ENCODE assay signal across 26 cellular contexts in genomic region chrX:85223359-85223758, GRCh38. TPM values are rescaled to one million over a fixed set of nuclear protein-coding genes. Genes with fewer than 3 reads are reported as not detected.
"Had no signal": no experiment of that assay in that cellular context is flagged by ENCODE, and none has a peak within 500 bp of the region (broad histone marks: within the 10 kb centered on the region; RNA-seq: fewer than 3 reads in every experiment).

No MANE protein-coding gene starts in this region.

- DNase-seq: effector memory CD4-positive, alpha-beta T cell; gastrocnemius medialis; heart right ventricle; hypothalamus; left lung; lower lobe of right lung; natural killer cell; posterior cingulate gyrus; small intestine; stimulated activated CD4-positive, alpha-beta T cell treated with anti-CD3 and anti-CD28 coated beads, Interleukin-12 subunit alpha, Interleukin-12 subunit beta, amount 100 ng/mL, for 4 hours; stimulated activated naive CD4-positive, alpha-beta T cell; stomach; substantia nigra; transverse colon had no signal

- H3K4me1 ChIP-seq: esophagus muscularis mucosa, gastrocnemius medialis, heart right ventricle, left lung, lower lobe of right lung, right atrium auricular region, stomach, transverse colon had no signal

- H3K4me1 Mint-ChIP-seq: mesothelial cell of epicardium, natural killer cell, neural crest cell had no signal

- FAIRE-seq: islet of Langerhans, small intestine had no signal

- H3K9me3 Mint-ChIP-seq: memory B cell, natural killer cell had no signal

- ATAC-seq: gastrocnemius medialis, heart right ventricle, left lung, lower lobe of right lung, natural killer cell had no signal

- H3K27me3 Mint-ChIP-seq: memory B cell had no signal

- H3K36me3 Mint-ChIP-seq: memory B cell, mesothelial cell of epicardium, natural killer cell had no signal

- H3K27ac ChIP-seq: epithelial cell of prostate, esophagus muscularis mucosa, gastrocnemius medialis, heart right ventricle, left lung, lower lobe of right lung, right atrium auricular region, stomach, thoracic aorta, transverse colon had no signal

- H3K27me3 ChIP-seq: esophagus muscularis mucosa, gastrocnemius medialis, heart right ventricle, left lung, right atrium auricular region, stomach, transverse colon had no signal

- H3K9me3 ChIP-seq: esophagus muscularis mucosa, gastrocnemius medialis, left lung, lower lobe of right lung, thoracic aorta, transverse colon had no signal

- H3K4me3 Mint-ChIP-seq: memory B cell, mesothelial cell of epicardium, natural killer cell, neural crest cell had no signal

- H3K27ac Mint-ChIP-seq: memory B cell, mesothelial cell of epicardium, natural killer cell had no signal

- H3K36me3 ChIP-seq: esophagus muscularis mucosa, gastrocnemius medialis, heart right ventricle, left lung, lower lobe of right lung, right atrium auricular region, stomach, thoracic aorta, transverse colon had no signal

- H3K4me3 ChIP-seq: esophagus muscularis mucosa, gastrocnemius medialis, heart right ventricle, left lung, lower lobe of right lung, right atrium auricular region, stomach, thoracic aorta, transverse colon had no signal

RNA-seq across cellular contexts. Expression of gene SATL1, which starts 20.2 kb away (rescaled TPM):
- total RNA-seq: esophagus muscularis mucosa, fibroblast of villous mesenchyme, gastrocnemius medialis, left lung, lower lobe of right lung, myocyte, osteocyte, stomach, thoracic aorta, ureter had no signal
- polyA plus RNA-seq: heart right ventricle, stomach had no signal
